9 cellular contexts compared by ENCODE assay signal in genomic region chr17:31571124-31571892, GRCh38.
A peak's percentile ranks its signal among the peaks of the same experiment; 100 is the strongest.
DNase-seq lines count a peak whose midpoint lies in the region; ATAC-seq and FAIRE-seq lines count a peak whose summit lies in the region.
"Had no signal": no experiment of that assay in that cellular context is flagged by ENCODE, and none has a peak within 500 bp of the region (broad histone marks: within the 10 kb centered on the region; RNA-seq: fewer than 3 reads in every experiment).

No MANE protein-coding gene starts in this region.

- H3K27me3 ChIP-seq in MG63 (no peaks in the 10 kb centered on the region), muscle layer of colon (ENCODE audit: control insufficient read depth in 1 of 2, insufficient read depth in 2 of 2, low read length in 2 of 2) (no peaks in the 10 kb centered on the region)

- DNase-seq in MG63 (peak; percentile 99), urothelium cell line (ENCODE audit: low spot score) (peak; percentile 37), NCI-H2081 (lab: John Stamatoyannopoulos, UW) (no peak)
- DNase-seq: naive B cell had no signal

- H3K9me3 ChIP-seq in MG63 (no peaks in the 10 kb centered on the region), muscle layer of colon (ENCODE audit: low read length) (no peaks in the 10 kb centered on the region)

- no peak for FAIRE-seq in urothelium cell line (lab: Jason Lieb, UNC)
- FAIRE-seq: colon had no signal

- peaks cover 90% of the 10 kb centered on the region for H3K36me3 ChIP-seq in MG63
- H3K36me3 ChIP-seq in muscle layer of colon (ENCODE audit: insufficient read depth, low read length), result no peaks in the 10 kb centered on the region

- H3K27ac ChIP-seq in muscle layer of colon (ENCODE audit: low read depth, low read length), result peak overlapping the region; percentile 80

- ATAC-seq in esophagus mucosa, result peak; percentile 8
- ATAC-seq in HG02870 (IDR thresholded peaks at IDR 0.05; ENCODE audit: unreplicated experiment), result no peak
- ATAC-seq in GM21381 (IDR thresholded peaks at IDR 0.05; ENCODE audit: unreplicated experiment), result no peak

- peak overlapping the region; percentile 58 for H3K9ac ChIP-seq in muscle layer of colon (ENCODE audit: low read length)

- H3K4me1 ChIP-seq in muscle layer of colon (ENCODE audit: insufficient read depth, low read length), result peaks cover 75% of the 10 kb centered on the region

- no peak overlapping the region for H3K4me3 ChIP-seq in MG63
- peak overlapping the region; percentile 18 for H3K4me3 ChIP-seq in muscle layer of colon (ENCODE audit: low read depth in 1 of 2, low read length in 2 of 2)

Comparison
In these comparisons a context has a peak if more than half of its experiments do, and no peak if none do; other contexts are left out.
1. DNase-seq: peak in MG63 (single experiment) and urothelium cell line (single experiment); none in NCI-H2081 (0 of 2).